ENCODE assay signal across 8 cellular contexts in genomic region chr22:43346521-43346929, GRCh38. TPM values are rescaled to one million over a fixed set of nuclear protein-coding genes. Genes with fewer than 3 reads are reported as not detected.
DNase-seq lines count a peak whose midpoint lies in the region; ATAC-seq and TF ChIP-seq lines count a peak whose summit lies in the region.

No MANE protein-coding gene starts in this region.

- H3K9me3 Mint-ChIP-seq in activated T-helper 2 cell treated with anti-CD3 and anti-CD28 coated beads, Interferon-gamma antibody, Interleukin-2, Interleukin-4, amounts not matched to agents 10 μg/mL and 5 μg/mL and 100 μg/mL, durations not matched to agents 14 hours and 24 hours and 36 hours, result no peaks in the 10 kb centered on the region
- H3K9me3 Mint-ChIP-seq in glutamatergic neuron (ENCODE audit: unreplicated experiment), result peaks cover 2% of the 10 kb centered on the region

- CTCF ChIA-PET in BJ (lab: Yijun Ruan, JAX) (interaction anchor here (0.6 to 9.6 kb wide), 35 partner anchors 9 to 118 kb away, joined by 3 to 264 read pairs (median 5); no protein-coding TSS in a partner anchor), HCT116 (lab: Charles Lee) (interaction anchor here (0.8 to 5.6 kb wide), 18 partner anchors 9 to 159 kb away, joined by 3 to 143 read pairs (median 4); no protein-coding TSS in a partner anchor)

- peak overlapping the region; percentile 4; the same call in 1 of the 2 replicates for H3K4me2 ChIP-seq in HCT116 (ENCODE audit: low read length)

- RAD21 ChIA-PET in HCT116 (lab: Charles Lee; ENCODE audit: low non-redundant PET in 1 of 2, low total read pairs in 2 of 2, uncharacterized antibody in 2 of 2, unreplicated experiment in 2 of 2), result interaction anchor here (0.8 to 2.4 kb wide), 8 partner anchors 68 to 115 kb away, joined by 3 to 25 read pairs (median 6); no protein-coding TSS in a partner anchor

- no peak for DNase-seq in BJ (ENCODE audit: low read depth)
- DNase-seq in HCT116 (ENCODE audit: low read depth, low spot score), result peak; percentile 42
- DNase-seq in RKO (ENCODE audit: low spot score), result peak; percentile 26
- peak; percentile 56 for DNase-seq in activated T-helper 2 cell treated with anti-CD3 and anti-CD28 coated beads, Interferon-gamma antibody, Interleukin-2, Interleukin-4, amounts not matched to agents 10 μg/mL and 5 μg/mL and 100 μg/mL, durations not matched to agents 14 hours and 24 hours and 36 hours (ENCODE audit: low spot score)
- peak; percentile 69 for DNase-seq in glutamatergic neuron
- peak; percentile 10 for DNase-seq in putamen (ENCODE audit: low spot score)

- peaks cover 0 to 15% of the 10 kb centered on the region in 2 experiments; a peak in 3 of 4 replicates for H3K4me1 ChIP-seq in HCT116 (ENCODE audit: control insufficient read depth in 1 of 2, insufficient read depth in 2 of 2, low read length in 2 of 2)

- no peak overlapping the region for H3K27ac Mint-ChIP-seq in activated T-helper 2 cell treated with anti-CD3 and anti-CD28 coated beads, Interferon-gamma antibody, Interleukin-2, Interleukin-4, amounts not matched to agents 10 μg/mL and 5 μg/mL and 100 μg/mL, durations not matched to agents 14 hours and 24 hours and 36 hours
- H3K27ac Mint-ChIP-seq in glutamatergic neuron (ENCODE audit: unreplicated experiment), result peak overlapping the region; percentile 23

- ATAC-seq in HCT116, result peak; percentile 90
- ATAC-seq in GM19467 (IDR thresholded peaks at IDR 0.05; ENCODE audit: unreplicated experiment), result no peak
- ATAC-seq in HG02970 (IDR thresholded peaks at IDR 0.05; ENCODE audit: low FRiP score, unreplicated experiment), result no peak

- no peaks in the 10 kb centered on the region for H3K9me3 ChIP-seq in HCT116 (ENCODE audit: control insufficient read depth in 1 of 2, insufficient read depth in 1 of 2, low read depth in 1 of 2, low read length in 2 of 2)

- H3K79me2 ChIP-seq in HCT116 (ENCODE audit: insufficient read depth, low read length), result no peaks in the 10 kb centered on the region

- TF ChIP-seq CTCF in BJ (IDR thresholded peaks at IDR 0.05; ENCODE audit: insufficient read depth, low read depth, low read length), result peak; percentile 75
- TF ChIP-seq CTCF in HCT116 (IDR thresholded peaks at IDR 0.05 in 2 of 3, conservative IDR thresholded peaks at IDR 0.05 in 1 of 3; ENCODE audit: borderline replicate concordance in 1 of 3, insufficient read depth in 1 of 3, low read depth in 2 of 3, low read length in 2 of 3), result peak; percentile 68 to 88 (median 70); a peak in 5 of 6 replicates
- peak; percentile 42 for TF ChIP-seq CTCF in glutamatergic neuron (IDR thresholded peaks at IDR 0.05; ENCODE audit: partially characterized antibody, unreplicated experiment)

- TF ChIP-seq POLR2A in HCT116 (IDR thresholded peaks at IDR 0.05; ENCODE audit: borderline replicate concordance, extremely low read depth, insufficient read depth, insufficient read length), result no peak

- no peak overlapping the region for H3K4me3 Mint-ChIP-seq in activated T-helper 2 cell treated with anti-CD3 and anti-CD28 coated beads, Interferon-gamma antibody, Interleukin-2, Interleukin-4, amounts not matched to agents 10 μg/mL and 5 μg/mL and 100 μg/mL, durations not matched to agents 14 hours and 24 hours and 36 hours (ENCODE audit: low read depth)
- H3K4me3 Mint-ChIP-seq in glutamatergic neuron (ENCODE audit: unreplicated experiment), result no peak overlapping the region

- H4K20me1 ChIP-seq in HCT116 (ENCODE audit: insufficient read depth), result no peaks in the 10 kb centered on the region

- peaks cover 24% of the 10 kb centered on the region for H3K27me3 Mint-ChIP-seq in activated T-helper 2 cell treated with anti-CD3 and anti-CD28 coated beads, Interferon-gamma antibody, Interleukin-2, Interleukin-4, amounts not matched to agents 10 μg/mL and 5 μg/mL and 100 μg/mL, durations not matched to agents 14 hours and 24 hours and 36 hours (ENCODE audit: low read depth)
- H3K27me3 Mint-ChIP-seq in glutamatergic neuron (ENCODE audit: unreplicated experiment), result peaks cover 22% of the 10 kb centered on the region

- no peak overlapping the region for H2AFZ ChIP-seq in HCT116 (ENCODE audit: low read depth, low read length, poor library complexity, severe bottlenecking)

- H3K9ac ChIP-seq in HCT116 (ENCODE audit: low read length), result no peak overlapping the region

- no peak overlapping the region for H3K27ac ChIP-seq in HCT116 (ENCODE audit: low read depth, low read length)

- TF ChIP-seq RAD21 in HCT116 (IDR thresholded peaks at IDR 0.05; ENCODE audit: low read depth), result peak; percentile 76

- no TSS peak for BruUV-seq in HCT116 (replicated peaks; lab: Mats Ljungman, UMichigan)

- H3K36me3 ChIP-seq in BJ (ENCODE audit: control insufficient read depth, insufficient read depth, low read length) (no peaks in the 10 kb centered on the region), HCT116 (ENCODE audit: control insufficient read depth in 1 of 2, insufficient read depth in 2 of 2, low read length in 2 of 2) (no peaks in the 10 kb centered on the region)

- no peaks in the 10 kb centered on the region for H3K9me2 ChIP-seq in HCT116 (ENCODE audit: insufficient read depth)

- H3K27me3 ChIP-seq in BJ (ENCODE audit: control insufficient read depth, insufficient read depth, low read length), result peaks cover 26% of the 10 kb centered on the region
- H3K27me3 ChIP-seq in HCT116 (ENCODE audit: insufficient read depth, low read length), result no peaks in the 10 kb centered on the region

- H3K4me3 ChIP-seq in BJ (ENCODE audit: low read depth, low read length), result no peak overlapping the region
- no peak overlapping the region for H3K4me3 ChIP-seq in HCT116 (replicated peaks in 1 of 2; ENCODE audit: low read depth in 1 of 2, low read length in 2 of 2)

- H3K4me1 Mint-ChIP-seq in activated T-helper 2 cell treated with anti-CD3 and anti-CD28 coated beads, Interferon-gamma antibody, Interleukin-2, Interleukin-4, amounts not matched to agents 10 μg/mL and 5 μg/mL and 100 μg/mL, durations not matched to agents 14 hours and 24 hours and 36 hours (ENCODE audit: low read depth), result peaks cover 22% of the 10 kb centered on the region
- peaks cover 4% of the 10 kb centered on the region for H3K4me1 Mint-ChIP-seq in glutamatergic neuron (ENCODE audit: low read depth, unreplicated experiment)

- intact Hi-C loops in HCT116 (cut with micrococcal nuclease), result loop anchor here (1.0 kb wide), 2 partner anchors 72 to 115 kb away; no protein-coding TSS in a partner anchor
- intact Hi-C loops in activated T-helper 2 cell treated with anti-CD3 and anti-CD28 coated beads, Interferon-gamma antibody, Interleukin-2, Interleukin-4, amounts not matched to agents 10 μg/mL and 5 μg/mL and 100 μg/mL, durations not matched to agents 14 hours and 24 hours and 36 hours (cut with micrococcal nuclease), result loop anchor here (1.0 kb wide), 2 partner anchors 72 to 115 kb away; no protein-coding TSS in a partner anchor

- no peaks in the 10 kb centered on the region for H3K36me3 Mint-ChIP-seq in activated T-helper 2 cell treated with anti-CD3 and anti-CD28 coated beads, Interferon-gamma antibody, Interleukin-2, Interleukin-4, amounts not matched to agents 10 μg/mL and 5 μg/mL and 100 μg/mL, durations not matched to agents 14 hours and 24 hours and 36 hours (ENCODE audit: low read depth)
- no peaks in the 10 kb centered on the region for H3K36me3 Mint-ChIP-seq in glutamatergic neuron (ENCODE audit: unreplicated experiment)

- POLR2A ChIA-PET in BJ (lab: Charles Lee), result no interaction called here
- POLR2A ChIA-PET in HCT116 (lab: Charles Lee), result interaction anchor here (0.7 kb wide), 2 partner anchors 47 to 73 kb away, joined by 3 to 4 read pairs; no protein-coding TSS in a partner anchor

TF ChIP-seq in HCT116, 20 proteins besides CTCF, POLR2A, EP300 and RAD21:
- TF ChIP-seq YY1 (IDR thresholded peaks at IDR 0.05; ENCODE audit: extremely low read depth, insufficient replicate concordance, low read depth, low read length) (peak; percentile 7), ELF1 (IDR thresholded peaks at IDR 0.05; ENCODE audit: borderline replicate concordance, low read depth) (no peak)

RNA-seq across cellular contexts. Expression of gene SCUBE1, which starts 3.4 kb away (rescaled TPM):
- polyA plus RNA-seq in BJ (2011; rRNA removed), result not detected in 2 replicates
- not detected in 2 replicates for polyA minus RNA-seq in BJ (2011; rRNA and poly(A)+ RNA removed)
- total RNA-seq in HCT116 (2021; ENCODE audit: unreplicated experiment), result 3.9 TPM
- polyA plus RNA-seq in HCT116 (2012), result 1.9 and 3.1 TPM in 2 replicates
- not detected in 2 replicates for total RNA-seq in activated T-helper 2 cell treated with anti-CD3 and anti-CD28 coated beads, Interferon-gamma antibody, Interleukin-2, Interleukin-4, amounts not matched to agents 10 μg/mL and 5 μg/mL and 100 μg/mL, durations not matched to agents 14 hours and 24 hours and 36 hours
- total RNA-seq in glutamatergic neuron (ENCODE audit: unreplicated experiment), result 25.8 TPM
